ENCODE assay signal across 1 cellular context in genomic region chr17:14552311-14552710, GRCh38.
TF ChIP-seq lines count a peak whose summit lies in the region.

No MANE protein-coding gene starts in this region.

TF ChIP-seq in HEK293T, 16 proteins besides CTCF, POLR2A, EP300 and RAD21:
- TF ChIP-seq, protein P1, sequence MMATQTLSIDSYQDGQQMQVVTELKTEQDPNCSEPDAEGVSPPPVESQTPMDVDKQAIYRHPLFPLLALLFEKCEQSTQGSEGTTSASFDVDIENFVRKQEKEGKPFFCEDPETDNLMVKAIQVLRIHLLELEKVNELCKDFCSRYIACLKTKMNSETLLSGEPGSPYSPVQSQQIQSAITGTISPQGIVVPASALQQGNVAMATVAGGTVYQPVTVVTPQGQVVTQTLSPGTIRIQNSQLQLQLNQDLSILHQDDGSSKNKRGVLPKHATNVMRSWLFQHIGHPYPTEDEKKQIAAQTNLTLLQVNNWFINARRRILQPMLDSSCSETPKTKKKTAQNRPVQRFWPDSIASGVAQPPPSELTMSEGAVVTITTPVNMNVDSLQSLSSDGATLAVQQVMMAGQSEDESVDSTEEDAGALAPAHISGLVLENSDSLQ (IDR thresholded peaks at IDR 0.05), result 0 out of 2 replicates have a peak, but pooled peaks have one; percentile 12
- TF ChIP-seq ZNF384 (IDR thresholded peaks at IDR 0.05), result no peak
TF ChIP-seq in HEK293T: peak in this region for 1.
